8 cellular contexts compared by ENCODE assay signal in the genomic region with DNA sequence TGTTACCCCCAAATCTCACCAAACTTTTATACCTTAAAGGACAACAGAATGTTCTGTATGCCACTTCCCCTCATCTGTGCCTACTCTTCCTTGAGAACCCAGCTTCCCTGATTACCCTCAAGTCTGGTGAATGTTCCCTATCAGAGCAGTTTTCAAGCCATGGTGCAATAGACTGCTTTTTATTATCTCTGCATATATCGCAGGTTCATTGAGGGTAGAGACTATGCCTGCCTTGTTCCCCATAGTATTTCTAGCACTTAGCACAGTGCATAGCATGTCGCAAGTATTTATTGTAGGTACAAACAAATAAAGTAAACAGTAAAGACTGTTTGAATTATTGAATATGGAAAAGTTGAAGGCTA.
DNase-seq lines count a peak whose midpoint lies in the region; ATAC-seq, FAIRE-seq and TF ChIP-seq lines count a peak whose summit lies in the region.

No MANE protein-coding gene starts in this region.

- DNase-seq in GF-D8 (lab: John Stamatoyannopoulos, UW) (peak; percentile 84), astrocyte (ENCODE audit: low read depth) (no peak), hypothalamus (lab: John Stamatoyannopoulos, UW) (no peak), SW480 (ENCODE audit: low spot score) (no peak), Kasumi-1 (lab: John Stamatoyannopoulos, UW) (no peak), cerebellum (ENCODE audit: low spot score) (no peak)
- no peak for DNase-seq in natural killer cell treated with Interleukin-12 subunit alpha and Interleukin-12 subunit beta and Interleukin-15 and Interleukin-18, amount 100 ng/mL, for 72 hours (ENCODE audit: low spot score)

- no peaks in the 10 kb centered on the region for H3K9me3 ChIP-seq in astrocyte (ENCODE audit: insufficient read depth, low read depth, low read length)

- H3K9ac ChIP-seq in astrocyte (ENCODE audit: low read length) = peak overlapping the region; percentile 45

- peak overlapping the region; percentile 59 for H3K27ac ChIP-seq in astrocyte (ENCODE audit: low read depth, low read length)

- H3K4me2 ChIP-seq in astrocyte (ENCODE audit: low read length) = peak overlapping the region; percentile 76

- H3K27ac Mint-ChIP-seq in astrocyte (ENCODE audit: unreplicated experiment) = peak overlapping the region; percentile 89
- H3K27ac Mint-ChIP-seq in natural killer cell treated with Interleukin-12 subunit alpha and Interleukin-12 subunit beta and Interleukin-15 and Interleukin-18, amount 100 ng/mL, for 72 hours = peak overlapping the region; percentile 94 to 96

- no peaks in the 10 kb centered on the region for H3K9me3 Mint-ChIP-seq in astrocyte (ENCODE audit: unreplicated experiment)
- no peaks in the 10 kb centered on the region for H3K9me3 Mint-ChIP-seq in natural killer cell treated with Interleukin-12 subunit alpha and Interleukin-12 subunit beta and Interleukin-15 and Interleukin-18, amount 100 ng/mL, for 72 hours

- no peak overlapping the region for H3K4me3 Mint-ChIP-seq in astrocyte (ENCODE audit: unreplicated experiment)
- peak overlapping the region; percentile 87 for H3K4me3 Mint-ChIP-seq in natural killer cell treated with Interleukin-12 subunit alpha and Interleukin-12 subunit beta and Interleukin-15 and Interleukin-18, amount 100 ng/mL, for 72 hours

- peak; percentile 20 for ATAC-seq in HG02852 (IDR thresholded peaks at IDR 0.05; ENCODE audit: unreplicated experiment)
- ATAC-seq in natural killer cell treated with Interleukin-12 subunit alpha and Interleukin-12 subunit beta and Interleukin-15 and Interleukin-18, amount 100 ng/mL, for 72 hours = peak in 1 of 2 donors; percentile 57

- no peak overlapping the region for H2AFZ ChIP-seq in astrocyte (ENCODE audit: low read depth, low read length)

- FAIRE-seq in astrocyte (lab: Jason Lieb, UNC) = no peak

- H3K27me3 ChIP-seq in astrocyte (ENCODE audit: insufficient read depth, low read length) = no peaks in the 10 kb centered on the region

- no peak overlapping the region for H3K4me3 ChIP-seq in astrocyte (ENCODE audit: insufficient read depth, low read depth, low read length)

- peaks cover 14% of the 10 kb centered on the region for H4K20me1 ChIP-seq in astrocyte (ENCODE audit: insufficient read depth, low read length)

- H3K27me3 Mint-ChIP-seq in astrocyte (ENCODE audit: low read depth, unreplicated experiment) = no peaks in the 10 kb centered on the region
- no peaks in the 10 kb centered on the region for H3K27me3 Mint-ChIP-seq in natural killer cell treated with Interleukin-12 subunit alpha and Interleukin-12 subunit beta and Interleukin-15 and Interleukin-18, amount 100 ng/mL, for 72 hours

- H3K36me3 Mint-ChIP-seq in astrocyte (ENCODE audit: low read depth, unreplicated experiment) = no peaks in the 10 kb centered on the region
- peaks cover 8% of the 10 kb centered on the region for H3K36me3 Mint-ChIP-seq in natural killer cell treated with Interleukin-12 subunit alpha and Interleukin-12 subunit beta and Interleukin-15 and Interleukin-18, amount 100 ng/mL, for 72 hours

- H3K4me1 ChIP-seq in astrocyte (ENCODE audit: insufficient read depth, low read length) = peaks cover 25% of the 10 kb centered on the region

- H3K36me3 ChIP-seq in astrocyte (ENCODE audit: insufficient read depth, low read length) = peaks cover 4% of the 10 kb centered on the region

- H3K4me1 Mint-ChIP-seq in astrocyte (ENCODE audit: low read depth, unreplicated experiment) = peaks cover 58% of the 10 kb centered on the region
- H3K4me1 Mint-ChIP-seq in natural killer cell treated with Interleukin-12 subunit alpha and Interleukin-12 subunit beta and Interleukin-15 and Interleukin-18, amount 100 ng/mL, for 72 hours (ENCODE audit: low read depth in 2 of 2) = peaks cover 33 to 36% of the 10 kb centered on the region in 2 donors

- peaks cover 41% of the 10 kb centered on the region for H3K79me2 ChIP-seq in astrocyte (ENCODE audit: insufficient read depth, low read length)

- TF ChIP-seq CTCF in astrocyte (IDR thresholded peaks at IDR 0.05; ENCODE audit: insufficient read depth, low read depth, low read length) = no peak
